In genomic region chr15:52082197-52083036, GRCh38 we compare ENCODE assay signal across 8 cellular contexts. TPM values are rescaled to one million over a fixed set of nuclear protein-coding genes. Genes with fewer than 3 reads are reported as not detected.
DNase-seq lines count a peak whose midpoint lies in the region; ATAC-seq lines count a peak whose summit lies in the region.
"Had no signal": no experiment of that assay in that cellular context is flagged by ENCODE, and none has a peak within 500 bp of the region (broad histone marks: within the 10 kb centered on the region; RNA-seq: fewer than 3 reads in every experiment).

No MANE protein-coding gene starts in this region.

- peak overlapping the region in 1 of 2 donors; percentile 58 for H3K27ac Mint-ChIP-seq in natural killer cell treated with Interleukin-12 subunit alpha and Interleukin-12 subunit beta and Interleukin-15 and Interleukin-18, amount 100 ng/mL, for 72 hours

- H3K9me3 Mint-ChIP-seq in natural killer cell treated with Interleukin-12 subunit alpha and Interleukin-12 subunit beta and Interleukin-15 and Interleukin-18, amount 100 ng/mL, for 72 hours, result no peaks in the 10 kb centered on the region

- peak overlapping the region; percentile 46 for H3K4me3 Mint-ChIP-seq in natural killer cell treated with Interleukin-12 subunit alpha and Interleukin-12 subunit beta and Interleukin-15 and Interleukin-18, amount 100 ng/mL, for 72 hours

- H3K27me3 Mint-ChIP-seq in natural killer cell treated with Interleukin-12 subunit alpha and Interleukin-12 subunit beta and Interleukin-15 and Interleukin-18, amount 100 ng/mL, for 72 hours, result peaks cover 7 to 18% of the 10 kb centered on the region in 2 donors

- DNase-seq in NOMO-1 (lab: John Stamatoyannopoulos, UW; ENCODE audit: unreplicated experiment in 2 of 2) (peak; percentile 65 to 92), HT-29 (ENCODE audit: low spot score) (no peak), NCI-H2107 (lab: John Stamatoyannopoulos, UW) (no peak), left lobe of liver (ENCODE audit: low spot score) (no peak)
- DNase-seq in natural killer cell treated with Interleukin-12 subunit alpha and Interleukin-12 subunit beta and Interleukin-15 and Interleukin-18, amount 100 ng/mL, for 72 hours (ENCODE audit: low spot score), result no peak
- DNase-seq: activated T-cell treated with anti-CD3 and anti-CD28 coated beads for 4 hours had no signal

- ATAC-seq in GM18909 (IDR thresholded peaks at IDR 0.05; ENCODE audit: poor library complexity, unreplicated experiment) (peak; percentile 75), HG02678 (IDR thresholded peaks at IDR 0.05; ENCODE audit: unreplicated experiment) (peak; percentile 76), left lobe of liver (no peak)
- peak; percentile 50 to 69 for ATAC-seq in natural killer cell treated with Interleukin-12 subunit alpha and Interleukin-12 subunit beta and Interleukin-15 and Interleukin-18, amount 100 ng/mL, for 72 hours

- no peaks in the 10 kb centered on the region for H3K36me3 Mint-ChIP-seq in natural killer cell treated with Interleukin-12 subunit alpha and Interleukin-12 subunit beta and Interleukin-15 and Interleukin-18, amount 100 ng/mL, for 72 hours

- H3K4me1 Mint-ChIP-seq in natural killer cell treated with Interleukin-12 subunit alpha and Interleukin-12 subunit beta and Interleukin-15 and Interleukin-18, amount 100 ng/mL, for 72 hours (ENCODE audit: low read depth in 2 of 2), result peaks cover 26 to 28% of the 10 kb centered on the region in 2 donors

RNA-seq across cellular contexts. Expression of gene BCL2L10, which starts 30.2 kb away (rescaled TPM):
- not detected for total RNA-seq in natural killer cell treated with Interleukin-12 subunit alpha and Interleukin-12 subunit beta and Interleukin-15 and Interleukin-18, amount 100 ng/mL, for 72 hours
- total RNA-seq in HT-29 (2014; rRNA removed; shearing (Covaris generic)), result 1.3 and 1.5 TPM in 2 replicates
- total RNA-seq in left lobe of liver, result 4.2 TPM

Comparison
In these comparisons a context has a peak if more than half of its experiments do, and no peak if none do; other contexts are left out.
1. DNase-seq: peak in NOMO-1 (2 of 2); none in natural killer cell treated with Interleukin-12 subunit alpha and Interleukin-12 subunit beta and Interleukin-15 and Interleukin-18, amount 100 ng/mL, for 72 hours (single experiment), HT-29 (single experiment), NCI-H2107 (single experiment) and left lobe of liver (single experiment).